ENCODE assay signal across 8 cellular contexts in the genomic region with DNA sequence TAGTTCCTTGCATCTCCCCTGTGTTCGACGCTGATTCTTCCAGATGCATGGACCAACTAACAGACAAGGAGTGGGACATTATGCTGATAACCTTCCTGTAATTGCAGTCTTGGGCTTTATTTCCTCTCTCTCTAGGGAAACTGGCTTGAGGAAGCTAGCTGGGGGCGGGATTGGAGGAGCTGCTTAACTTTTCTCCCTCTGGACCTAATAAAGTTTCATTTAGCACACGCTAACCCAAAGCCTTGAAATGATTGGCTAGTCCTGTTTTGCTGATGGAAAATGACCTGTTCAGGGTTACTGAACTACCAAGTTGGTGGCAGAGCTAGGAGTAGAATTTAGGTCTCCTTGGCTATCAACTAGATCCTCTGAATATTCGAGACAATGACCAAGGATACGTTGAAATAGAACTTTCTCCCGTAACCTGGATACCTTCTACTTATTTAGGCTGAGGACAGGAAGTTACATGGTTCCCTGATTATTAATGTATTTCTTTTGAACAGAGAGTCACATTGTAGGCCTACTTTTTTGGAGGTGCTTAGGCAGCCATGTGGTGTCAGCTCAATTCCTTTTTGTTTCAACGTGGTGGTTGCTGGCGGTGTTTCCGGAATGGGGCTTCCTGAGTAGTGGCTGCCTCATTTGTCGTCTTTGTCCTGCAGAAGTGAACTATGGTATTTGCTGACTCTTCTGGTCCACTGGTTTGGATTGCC. TPM values are rescaled to one million over a fixed set of nuclear protein-coding genes. Genes with fewer than 3 reads are reported as not detected.
DNase-seq lines count a peak whose midpoint lies in the region; ATAC-seq and TF ChIP-seq lines count a peak whose summit lies in the region.

No MANE protein-coding gene starts in this region.

- no peak for TF ChIP-seq CTCF in AG04449 (IDR thresholded peaks at IDR 0.05; ENCODE audit: insufficient read depth, low read length, missing control alignments)

- H3K27me3 Mint-ChIP-seq in IgD-negative memory B cell = no peaks in the 10 kb centered on the region
- no peaks in the 10 kb centered on the region for H3K27me3 Mint-ChIP-seq in activated naive CD8-positive, alpha-beta T cell treated with anti-CD3 and anti-CD28 coated beads, Interleukin-2, amount 50 U/mL, for 24 hours
- no peaks in the 10 kb centered on the region for H3K27me3 Mint-ChIP-seq in memory B cell

- H3K4me3 ChIP-seq in AG04449 (ENCODE audit: low read depth, low read length) (peak overlapping the region; percentile 76), aorta (ENCODE audit: low read length in 2 of 2) (no peak overlapping the region)

- no peaks in the 10 kb centered on the region for H3K27me3 ChIP-seq in aorta (ENCODE audit: control insufficient read depth in 1 of 2, insufficient read depth in 2 of 2, low read length in 1 of 2)

- POLR2A ChIA-PET in AG04449 (lab: Yijun Ruan, JAX) = no interaction called here

- ATAC-seq in activated naive CD8-positive, alpha-beta T cell treated with anti-CD3 and anti-CD28 coated beads, Interleukin-2, amount 50 U/mL, for 24 hours = no peak
- ATAC-seq in memory B cell (ENCODE audit: low read depth) (no peak), HG02759 (IDR thresholded peaks at IDR 0.05; ENCODE audit: unreplicated experiment) (no peak), aorta (ENCODE audit: low FRiP score) (no peak)

- H3K9me3 ChIP-seq in aorta (ENCODE audit: control insufficient read depth, low read length) = no peaks in the 10 kb centered on the region

- H3K36me3 Mint-ChIP-seq in IgD-negative memory B cell (peaks cover 7% of the 10 kb centered on the region), memory B cell (peaks cover 10% of the 10 kb centered on the region)
- peaks cover 55% of the 10 kb centered on the region for H3K36me3 Mint-ChIP-seq in activated naive CD8-positive, alpha-beta T cell treated with anti-CD3 and anti-CD28 coated beads, Interleukin-2, amount 50 U/mL, for 24 hours (ENCODE audit: low read depth)

- H3K9me3 Mint-ChIP-seq in IgD-negative memory B cell = no peaks in the 10 kb centered on the region
- no peaks in the 10 kb centered on the region for H3K9me3 Mint-ChIP-seq in activated naive CD8-positive, alpha-beta T cell treated with anti-CD3 and anti-CD28 coated beads, Interleukin-2, amount 50 U/mL, for 24 hours
- no peaks in the 10 kb centered on the region for H3K9me3 Mint-ChIP-seq in memory B cell

- H3K4me1 Mint-ChIP-seq in IgD-negative memory B cell (peaks cover 25 to 32% (median 31%) of the 10 kb centered on the region in 3 donors), memory B cell (peaks cover 31% of the 10 kb centered on the region)
- peaks cover 51% of the 10 kb centered on the region for H3K4me1 Mint-ChIP-seq in activated naive CD8-positive, alpha-beta T cell treated with anti-CD3 and anti-CD28 coated beads, Interleukin-2, amount 50 U/mL, for 24 hours

- H3K4me3 Mint-ChIP-seq in IgD-negative memory B cell = peak overlapping the region; percentile 79 to 89 (median 87)
- H3K4me3 Mint-ChIP-seq in activated naive CD8-positive, alpha-beta T cell treated with anti-CD3 and anti-CD28 coated beads, Interleukin-2, amount 50 U/mL, for 24 hours = peak overlapping the region; percentile 94
- peak overlapping the region; percentile 92 for H3K4me3 Mint-ChIP-seq in memory B cell

- CTCF ChIA-PET in AG04449 (lab: Yijun Ruan, JAX) = no interaction called here

- H3K4me1 ChIP-seq in aorta (ENCODE audit: control insufficient read depth in 1 of 2, insufficient read depth in 2 of 2, low read length in 2 of 2) = peaks cover 0 to 1% of the 10 kb centered on the region in 2 donors

- WGBS in aorta, 2 donors = 64 to 66% methylated on average over 11 of the region's 11 CpGs

- DNase-seq in AG04449 (ENCODE audit: low read depth, low spot score) (no peak), memory B cell (ENCODE audit: low spot score in 2 of 2) (no peak), cerebellum (ENCODE audit: low spot score) (no peak), SKM-1 (lab: John Stamatoyannopoulos, UW; ENCODE audit: unreplicated experiment) (no peak), aorta (no peak)
- DNase-seq in activated naive CD8-positive, alpha-beta T cell treated with anti-CD3 and anti-CD28 coated beads, Interleukin-2, amount 50 U/mL, for 24 hours = no peak

- no peaks in the 10 kb centered on the region for H3K36me3 ChIP-seq in aorta (ENCODE audit: control insufficient read depth in 1 of 2, insufficient read depth in 2 of 2, low read length in 1 of 2)

- no peak overlapping the region for H3K27ac ChIP-seq in aorta (ENCODE audit: low read depth in 1 of 2, low read length in 2 of 2)

- H3K27ac Mint-ChIP-seq in IgD-negative memory B cell (peak overlapping the region; percentile 87 to 93 (median 87)), memory B cell (peak overlapping the region; percentile 97)
- peak overlapping the region; percentile 90 for H3K27ac Mint-ChIP-seq in activated naive CD8-positive, alpha-beta T cell treated with anti-CD3 and anti-CD28 coated beads, Interleukin-2, amount 50 U/mL, for 24 hours

- intact Hi-C loops in aorta (cut with DNase I) = loop anchor here in 1 of 2 donors (10.0 kb wide), 1 partner anchor 191 kb away; a partner anchor contains a TSS

RNA-seq across cellular contexts. Expression of a gene that starts 2.0 kb away (rescaled TPM):
- 378 TPM for polyA plus RNA-seq in IgD-negative memory B cell
- 64.9 TPM for total RNA-seq in cerebellum
- 100 to 1,000 TPM; 235 to 254 TPM for total RNA-seq in aorta
- polyA plus RNA-seq in aorta = 100 to 1,000 TPM in 1 of 2 donors, 10 to 100 TPM in 1; 94.6 to 157 TPM

RNA-seq across cellular contexts. Expression of a gene that starts 33.4 kb away (rescaled TPM):
- polyA plus RNA-seq in IgD-negative memory B cell (8.4 TPM), aorta (10 to 100 TPM; 11.4 to 13.9 TPM)
- total RNA-seq in cerebellum (30.0 TPM), aorta (10 to 100 TPM; 15.9 to 19.0 TPM)
